Comparison of ENCODE assay signal across 33 cellular contexts in the genomic region with DNA sequence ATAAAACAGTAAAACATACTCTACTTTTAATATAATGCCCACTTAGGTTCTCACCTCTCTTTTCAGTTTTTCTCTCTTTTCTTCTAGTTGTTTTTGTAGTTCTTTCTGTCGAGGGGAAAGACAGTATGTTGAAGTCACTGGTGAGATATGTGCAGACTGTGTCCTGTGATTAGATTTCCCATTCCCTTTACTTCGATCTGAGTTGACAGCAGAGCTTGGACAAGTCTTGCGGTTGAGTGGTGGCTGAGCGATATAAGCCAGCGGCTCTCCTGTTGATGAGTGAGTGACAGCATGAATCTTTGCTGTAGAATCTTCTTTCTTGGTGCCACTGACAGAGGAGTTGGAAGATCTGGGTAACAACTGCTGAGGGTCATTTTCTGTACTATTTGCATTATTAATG. TPM values are rescaled to one million over a fixed set of nuclear protein-coding genes. Genes with fewer than 3 reads are reported as not detected.
"Had no signal": no experiment of that assay in that cellular context is flagged by ENCODE, and none has a peak within 500 bp of the region (broad histone marks: within the 10 kb centered on the region; RNA-seq: fewer than 3 reads in every experiment).

No MANE protein-coding gene starts in this region.

- H3K36me3 ChIP-seq: left lung, pancreas, prostate gland, stomach, thyroid gland, transverse colon, upper lobe of left lung, vagina had no signal

- H3K4me1 ChIP-seq: left lung, pancreas, prostate gland, stomach, testis, thyroid gland, transverse colon, upper lobe of left lung, vagina had no signal

- H3K9me3 ChIP-seq: left lung, mucosa of descending colon, pancreas, prostate gland, stomach, testis, thyroid gland, transverse colon, upper lobe of left lung, vagina had no signal

- H3K4me3 Mint-ChIP-seq: immature natural killer cell; naive thymus-derived CD4-positive, alpha-beta T cell; nephron; neural crest cell; stimulated activated naive B cell treated with anti-CD40 and anti-IgM and Interleukin-4, amounts not matched to agents 10 μg/mL and 1 μg/mL and 100 μg/mL, for 72 hours had no signal

- H3K27me3 ChIP-seq: pancreas, stomach, testis, thyroid gland, upper lobe of left lung, vagina had no signal

- DNase-seq: hypothalamus; immature natural killer cell; kidney; left colon; left lung; midbrain; mucosa of descending colon; naive thymus-derived CD4-positive, alpha-beta T cell; nucleus accumbens; pancreas; posterior cingulate gyrus; retina; right cardiac atrium; stimulated activated CD4-positive, alpha-beta T cell treated with anti-CD3 and anti-CD28 coated beads, Interleukin-12 subunit alpha, Interleukin-12 subunit beta, amount 100 ng/mL, for 4 hours; stimulated activated CD4-positive, alpha-beta T cell treated with anti-CD3 and anti-CD28 coated beads, Interleukin-15, amount 100 ng/mL, for 24 hours; stimulated activated CD4-positive, alpha-beta T cell treated with anti-CD3 and anti-CD28 coated beads, Interleukin-2, amount 100 ng/mL, for 24 hours; stimulated activated CD4-positive, alpha-beta T cell treated with anti-CD3 and anti-CD28 coated beads, Interleukin-4, amount 100 ng/mL, for 1 hour; stimulated activated naive B cell treated with anti-CD40 and anti-IgM and Interleukin-4, amounts not matched to agents 10 μg/mL and 1 μg/mL and 100 μg/mL, for 72 hours; stimulated activated naive CD8-positive, alpha-beta T cell treated with anti-CD3 and anti-CD28 coated beads, Interleukin-15, Interleukin-2, amounts not matched to agents 100 U/mL and 50 U/mL, for 24 hours; stomach; testis; thyroid gland; transverse colon; upper lobe of left lung had no signal

- H3K27ac Mint-ChIP-seq: immature natural killer cell; naive thymus-derived CD4-positive, alpha-beta T cell; nephron; stimulated activated naive B cell treated with anti-CD40 and anti-IgM and Interleukin-4, amounts not matched to agents 10 μg/mL and 1 μg/mL and 100 μg/mL, for 72 hours had no signal

- H3K9me3 Mint-ChIP-seq: immature natural killer cell; nephron; neural crest cell; stimulated activated naive B cell treated with anti-CD40 and anti-IgM and Interleukin-4, amounts not matched to agents 10 μg/mL and 1 μg/mL and 100 μg/mL, for 72 hours had no signal

- H3K4me1 Mint-ChIP-seq: immature natural killer cell; naive thymus-derived CD4-positive, alpha-beta T cell; stimulated activated naive B cell treated with anti-CD40 and anti-IgM and Interleukin-4, amounts not matched to agents 10 μg/mL and 1 μg/mL and 100 μg/mL, for 72 hours had no signal

- H3K4me3 ChIP-seq: left lung, lung, mucosa of descending colon, pancreas, prostate gland, skin epidermis, stomach, testis, thyroid gland, transverse colon, upper lobe of left lung, vagina had no signal

- H3K36me3 Mint-ChIP-seq: immature natural killer cell; naive thymus-derived CD4-positive, alpha-beta T cell; stimulated activated naive B cell treated with anti-CD40 and anti-IgM and Interleukin-4, amounts not matched to agents 10 μg/mL and 1 μg/mL and 100 μg/mL, for 72 hours had no signal

- FAIRE-seq: islet of Langerhans, kidney, pancreas had no signal

- ATAC-seq: left colon; left lung; mucosa of descending colon; naive thymus-derived CD4-positive, alpha-beta T cell; pancreas; right cardiac atrium; sciatic nerve; stimulated activated naive B cell treated with anti-CD40 and anti-IgM and Interleukin-4, amounts not matched to agents 10 μg/mL and 1 μg/mL and 100 μg/mL, for 72 hours; stimulated activated naive CD8-positive, alpha-beta T cell treated with anti-CD3 and anti-CD28 coated beads, Interleukin-15, Interleukin-2, amounts not matched to agents 100 U/mL and 50 U/mL, for 24 hours had no signal

- H3K27ac ChIP-seq: left lung, pancreas, prostate gland, skin epidermis, stomach, testis, thyroid gland, transverse colon, upper lobe of left lung, vagina had no signal

RNA-seq across cellular contexts. Expression of gene CCDC181, which starts 6.0 kb away (rescaled TPM):
- total RNA-seq: lower leg skin; naive thymus-derived CD4-positive, alpha-beta T cell had no signal
- polyA plus RNA-seq: immature natural killer cell; naive thymus-derived CD4-positive, alpha-beta T cell had no signal
